In genomic region chr2:30152385-30152784, GRCh38 we compare ENCODE assay signal across 22 cellular contexts. TPM values are rescaled to one million over a fixed set of nuclear protein-coding genes. Genes with fewer than 3 reads are reported as not detected.
DNase-seq lines count a peak whose midpoint lies in the region; ATAC-seq and TF ChIP-seq lines count a peak whose summit lies in the region.
"Had no signal": no experiment of that assay in that cellular context is flagged by ENCODE, and none has a peak within 500 bp of the region (broad histone marks: within the 10 kb centered on the region; RNA-seq: fewer than 3 reads in every experiment).

No MANE protein-coding gene starts in this region.

- H3K27me3 Mint-ChIP-seq in CD4-positive, CD25-positive, alpha-beta regulatory T cell: no peaks in the 10 kb centered on the region
- H3K27me3 Mint-ChIP-seq in central memory CD8-positive, alpha-beta T cell: no peaks in the 10 kb centered on the region
- no peaks in the 10 kb centered on the region for H3K27me3 Mint-ChIP-seq in T-cell

- ATAC-seq in CD4-positive, CD25-positive, alpha-beta regulatory T cell (ENCODE audit: low read depth in 2 of 2): no peak
- ATAC-seq in central memory CD8-positive, alpha-beta T cell (replicated peaks; ENCODE audit: extremely low read depth, poor library complexity, severe bottlenecking): no peak
- ATAC-seq in T-cell (replicated peaks in 1 of 4): no peak

- peaks cover 36% of the 10 kb centered on the region for H3K4me1 ChIP-seq in CD4-positive, CD25-positive, alpha-beta regulatory T cell (ENCODE audit: control insufficient read depth, insufficient read depth, low read length, poor library complexity, severe bottlenecking)
- peaks cover 22% of the 10 kb centered on the region for H3K4me1 ChIP-seq in HEK293 (ENCODE audit: control insufficient read depth, insufficient read depth, low read length)
- peaks cover 35 to 53% of the 10 kb centered on the region in 2 experiments for H3K4me1 ChIP-seq in neutrophil (ENCODE audit: control insufficient read depth in 1 of 2, insufficient read depth in 1 of 2, low read depth in 1 of 2, low read length in 1 of 2)

- no peak overlapping the region for H3K27ac ChIP-seq in CD4-positive, CD25-positive, alpha-beta regulatory T cell (ENCODE audit: insufficient read depth, low read length, poor library complexity, severe bottlenecking)
- H3K27ac ChIP-seq in HEK293 (ENCODE audit: extremely low read depth, low read depth, low read length): no peak overlapping the region
- peak overlapping the region; percentile 8 for H3K27ac ChIP-seq in neutrophil

- no peak overlapping the region for H3K4me3 Mint-ChIP-seq in CD4-positive, CD25-positive, alpha-beta regulatory T cell
- peak overlapping the region; percentile 34 for H3K4me3 Mint-ChIP-seq in central memory CD8-positive, alpha-beta T cell
- H3K4me3 Mint-ChIP-seq in T-cell: peak overlapping the region in 1 of 3 donors; percentile 3
- H3K4me3 Mint-ChIP-seq: H9 had no signal

- CTCF ChIA-PET in HEK293 (lab: Yijun Ruan, JAX): interaction anchor here (0.7 to 6.9 kb wide), 4 partner anchors 12 to 561 kb away, joined by 3 to 71 read pairs (median 4); no protein-coding TSS in a partner anchor
- CTCF ChIA-PET in T-cell (lab: Charles Lee): interaction anchor here (1.0 to 11.6 kb wide), 2 partner anchors 11 to 12 kb away, joined by 5 to 97 read pairs; no protein-coding TSS in a partner anchor

- POLR2A ChIA-PET in HEK293 (lab: Yijun Ruan, JAX) (interaction anchor here (0.6 kb wide), 1 partner anchor 1139 kb away, joined by 4 read pairs; no protein-coding TSS in a partner anchor), T-cell (lab: Charles Lee) (interaction anchor here (0.6 to 6.9 kb wide), 12 partner anchors 7 to 1750 kb away, joined by 3 to 189 read pairs (median 3); no protein-coding TSS in a partner anchor)

- TF ChIP-seq CTCF in HEK293 (tag by site-specific recombination; IDR thresholded peaks at IDR 0.05) (no peak), neutrophil (IDR thresholded peaks at IDR 0.05) (no peak)

- peaks cover 50% of the 10 kb centered on the region for H3K36me3 Mint-ChIP-seq in CD4-positive, CD25-positive, alpha-beta regulatory T cell
- peaks cover 93% of the 10 kb centered on the region for H3K36me3 Mint-ChIP-seq in central memory CD8-positive, alpha-beta T cell (ENCODE audit: insufficient read depth)
- peaks cover 57% of the 10 kb centered on the region for H3K36me3 Mint-ChIP-seq in T-cell

- H3K4me3 ChIP-seq in CD4-positive, CD25-positive, alpha-beta regulatory T cell (ENCODE audit: low read depth, low read length): peak overlapping the region; percentile 21
- H3K4me3 ChIP-seq in HEK293 (ENCODE audit: low read depth, low read length) (no peak overlapping the region), neutrophil (ENCODE audit: low read depth in 1 of 2, low read length in 1 of 2) (no peak overlapping the region)
- H3K4me3 ChIP-seq: MG63 had no signal

- H3K9me3 Mint-ChIP-seq in CD4-positive, CD25-positive, alpha-beta regulatory T cell: no peaks in the 10 kb centered on the region
- no peaks in the 10 kb centered on the region for H3K9me3 Mint-ChIP-seq in central memory CD8-positive, alpha-beta T cell
- no peaks in the 10 kb centered on the region for H3K9me3 Mint-ChIP-seq in T-cell
- H3K9me3 Mint-ChIP-seq: H9 had no signal

- DNase-seq in CD4-positive, CD25-positive, alpha-beta regulatory T cell: peak in 1 of 3 donors; percentile 0
- no peak for DNase-seq in central memory CD8-positive, alpha-beta T cell (ENCODE audit: low spot score in 2 of 2)
- DNase-seq in NCI-H146 treated with DMSO at 0.1 percent for 48 hours (lab: John Stamatoyannopoulos, UW; ENCODE audit: unreplicated experiment): no peak
- no peak for DNase-seq in T-cell
- DNase-seq in NK-92 treated with Interleukin-12 subunit alpha and Interleukin-12 subunit beta, amount 100 ng/mL, for 24 hours (lab: John Stamatoyannopoulos, UW): no peak
- DNase-seq: ACHN, C1 segment of cervical spinal cord, DMS 273 treated with DMSO at 0.1 percent for 48 hours, DND-41, H9, IMR-90, Karpas-422, MG63, NCI-H1092, NCI-H1436 treated with DMSO at 0.1 percent for 48 hours, NCI-H2029 treated with DMSO at 0.1 percent for 48 hours, NCI-H2171 treated with DMSO at 0.1 percent for 48 hours, NCI-H446 treated with DMSO at 0.1 percent for 48 hours, NCI-H69, Right ventricle myocardium superior had no signal

- H3K27ac Mint-ChIP-seq in CD4-positive, CD25-positive, alpha-beta regulatory T cell: peak overlapping the region in 1 of 3 donors; percentile 11
- H3K27ac Mint-ChIP-seq in central memory CD8-positive, alpha-beta T cell (ENCODE audit: low read depth): peak overlapping the region; percentile 60
- no peak overlapping the region for H3K27ac Mint-ChIP-seq in T-cell

- no peaks in the 10 kb centered on the region for H3K27me3 ChIP-seq in CD4-positive, CD25-positive, alpha-beta regulatory T cell (ENCODE audit: control insufficient read depth, insufficient read depth, low read length)
- H3K27me3 ChIP-seq in neutrophil: no peaks in the 10 kb centered on the region
- H3K27me3 ChIP-seq: MG63 had no signal

- peaks cover 62% of the 10 kb centered on the region for H3K36me3 ChIP-seq in CD4-positive, CD25-positive, alpha-beta regulatory T cell (ENCODE audit: control insufficient read depth, insufficient read depth, low read length)
- peaks cover 0 to 26% of the 10 kb centered on the region in 2 experiments; a peak in 2 of 3 replicates for H3K36me3 ChIP-seq in HEK293 (ENCODE audit: control insufficient read depth in 2 of 2, insufficient read depth in 1 of 2, low read length in 2 of 2)
- peaks cover 86% of the 10 kb centered on the region for H3K36me3 ChIP-seq in neutrophil

- no peaks in the 10 kb centered on the region for H3K9me3 ChIP-seq in CD4-positive, CD25-positive, alpha-beta regulatory T cell (ENCODE audit: control insufficient read depth in 2 of 2, low read length in 2 of 2)
- H3K9me3 ChIP-seq in HEK293 (ENCODE audit: control insufficient read depth, insufficient read depth, low read depth, low read length): no peaks in the 10 kb centered on the region
- no peaks in the 10 kb centered on the region for H3K9me3 ChIP-seq in neutrophil
- H3K9me3 ChIP-seq: MG63 had no signal

- peaks cover 48 to 84% (median 69%) of the 10 kb centered on the region in 4 donors for H3K4me1 Mint-ChIP-seq in CD4-positive, CD25-positive, alpha-beta regulatory T cell
- peaks cover 75% of the 10 kb centered on the region for H3K4me1 Mint-ChIP-seq in central memory CD8-positive, alpha-beta T cell
- H3K4me1 Mint-ChIP-seq in T-cell: peaks cover 78 to 90% (median 78%) of the 10 kb centered on the region in 3 donors

TF ChIP-seq in HEK293, 187 proteins besides CTCF, POLR2A, EP300 and RAD21:
- TF ChIP-seq FEZF1 (tag by site-specific recombination; IDR thresholded peaks at IDR 0.05) (0 out of 2 replicates have a peak, but pooled peaks have one; percentile 11), PRDM1 (tag by site-specific recombination; IDR thresholded peaks at IDR 0.05) (no peak), ZNF529 (tag by site-specific recombination; IDR thresholded peaks at IDR 0.05; ENCODE audit: insufficient replicate concordance) (no peak), PRDM6 (tag by site-specific recombination; IDR thresholded peaks at IDR 0.05) (0 out of 2 replicates have a peak, but pooled peaks have one; percentile 8)

RNA-seq across cellular contexts. Expression of gene YPEL5, which starts 5.6 kb away (rescaled TPM):
- total RNA-seq in CD4-positive, CD25-positive, alpha-beta regulatory T cell: 616 TPM
- polyA plus RNA-seq in CD4-positive, CD25-positive, alpha-beta regulatory T cell: 100 to 1,000 TPM; 158 to 192 (median 168) TPM
- 100 to 1,000 TPM in 2 of 5 donors, 10 to 100 TPM in 3; 73.0 to 962 (median 77.3) TPM for total RNA-seq in T-cell
